In genomic region chr6:135291288-135292116, GRCh38 we compare ENCODE assay signal across 18 cellular contexts.
DNase-seq lines count a peak whose midpoint lies in the region; ATAC-seq and TF ChIP-seq lines count a peak whose summit lies in the region.
"Had no signal": no experiment of that assay in that cellular context is flagged by ENCODE, and none has a peak within 500 bp of the region (broad histone marks: within the 10 kb centered on the region; RNA-seq: fewer than 3 reads in every experiment).

No MANE protein-coding gene starts in this region.

- no peaks in the 10 kb centered on the region for H3K9me2 ChIP-seq in Loucy (replicated peaks; ENCODE audit: low read depth, low read length)

- H3K79me2 ChIP-seq in Loucy (ENCODE audit: insufficient read depth, low read length): no peaks in the 10 kb centered on the region
- H3K79me2 ChIP-seq: hepatocyte had no signal

- H3K27me3 ChIP-seq in Loucy (ENCODE audit: insufficient read depth, low read length, poor library complexity, severe bottlenecking): peaks cover 5% of the 10 kb centered on the region
- H3K27me3 ChIP-seq: hepatocyte, SJSA1, spleen had no signal

- H3K36me3 ChIP-seq in Loucy (ENCODE audit: insufficient read depth, low read length) (no peaks in the 10 kb centered on the region), mucosa of descending colon (ENCODE audit: low read depth) (no peaks in the 10 kb centered on the region)
- H3K36me3 ChIP-seq: lower lobe of right lung had no signal

- H3K4me3 ChIP-seq in Loucy (ENCODE audit: low read length, poor library complexity, severe bottlenecking) (no peak overlapping the region), mucosa of descending colon (no peak overlapping the region)
- H3K4me3 ChIP-seq: hepatocyte, lower lobe of right lung, SJSA1, spleen had no signal

- no peak overlapping the region for H3K4me2 ChIP-seq in Loucy (ENCODE audit: low read depth, low read length, poor library complexity, severe bottlenecking)
- H3K4me2 ChIP-seq: hepatocyte had no signal

- H3K36me3 Mint-ChIP-seq in type B pancreatic cell: peaks cover 26% of the 10 kb centered on the region

- peak; percentile 42 for ATAC-seq in mucosa of descending colon
- ATAC-seq: lower lobe of right lung had no signal

- H3K4me1 Mint-ChIP-seq in type B pancreatic cell (ENCODE audit: unreplicated experiment): no peaks in the 10 kb centered on the region

- H4K20me1 ChIP-seq in Loucy (ENCODE audit: insufficient read depth, low read length, poor library complexity, severe bottlenecking): no peaks in the 10 kb centered on the region

- H3K9me3 Mint-ChIP-seq in type B pancreatic cell: no peaks in the 10 kb centered on the region

- TF ChIP-seq CTCF in Loucy (conservative IDR thresholded peaks at IDR 0.05; ENCODE audit: low read length): no peak
- no peak for TF ChIP-seq CTCF in mucosa of descending colon (IDR thresholded peaks at IDR 0.05)
- TF ChIP-seq CTCF in type B pancreatic cell (conservative IDR thresholded peaks at IDR 0.05): no peak

- no peaks in the 10 kb centered on the region for H3K27me3 Mint-ChIP-seq in type B pancreatic cell
- H3K27me3 Mint-ChIP-seq: activated B cell treated with CpG ODN at 0.5 μM for 24 hours had no signal

- DNase-seq in NCI-H2171 treated with DMSO at 0.1 percent for 48 hours (lab: John Stamatoyannopoulos, UW) (peak; percentile 15), NCI-H2171 (lab: John Stamatoyannopoulos, UW) (no peak), astrocyte of the hippocampus (ENCODE audit: low read depth, low spot score) (peak; percentile 64), mucosa of descending colon (no peak), type B pancreatic cell (ENCODE audit: extremely low spot score, unreplicated experiment) (no peak), superior temporal gyrus (ENCODE audit: extremely low spot score) (no peak), hippocampal formation (lab: John Stamatoyannopoulos, UW) (no peak)
- DNase-seq: activated B cell treated with CpG ODN at 0.5 μM for 24 hours, activated T-cell treated with anti-CD3 and anti-CD28 coated beads for 4 hours, anterior cingulate cortex, lower lobe of right lung, MM.1S, NCI-H510A treated with DMSO at 0.1 percent for 48 hours, spleen, trophoblast cell had no signal

- H3K4me1 ChIP-seq in Loucy (ENCODE audit: insufficient read depth, low read length, poor library complexity, severe bottlenecking) (peaks cover 30% of the 10 kb centered on the region), mucosa of descending colon (ENCODE audit: low read depth) (no peaks in the 10 kb centered on the region)
- H3K4me1 ChIP-seq: lower lobe of right lung, spleen had no signal

- no peaks in the 10 kb centered on the region; the same call in 1 of the 2 replicates for H3F3A ChIP-seq in Loucy (ENCODE audit: low read depth)

- no peak overlapping the region for H3K27ac Mint-ChIP-seq in type B pancreatic cell
- H3K27ac Mint-ChIP-seq: activated B cell treated with CpG ODN at 0.5 μM for 24 hours had no signal

- peaks cover 6% of the 10 kb centered on the region for H3K9me3 ChIP-seq in Loucy (ENCODE audit: insufficient read depth, low read depth, low read length)
- no peaks in the 10 kb centered on the region for H3K9me3 ChIP-seq in mucosa of descending colon
- H3K9me3 ChIP-seq: lower lobe of right lung, SJSA1 had no signal

- H3K9ac ChIP-seq in Loucy (ENCODE audit: low read depth, low read length, poor library complexity, severe bottlenecking): peak overlapping the region; percentile 20

- intact Hi-C loops in mucosa of descending colon (cut with DNase I, micrococcal nuclease): no loop called here

- H2AFZ ChIP-seq in Loucy (ENCODE audit: low read length): peak overlapping the region; percentile 55
- H2AFZ ChIP-seq: hepatocyte had no signal

- H3K4me3 Mint-ChIP-seq in type B pancreatic cell: no peak overlapping the region
- H3K4me3 Mint-ChIP-seq: activated B cell treated with CpG ODN at 0.5 μM for 24 hours had no signal

Comparison
In these comparisons a context has a peak if more than half of its experiments do, and no peak if none do; other contexts are left out.
1. DNase-seq: peak in NCI-H2171 treated with DMSO at 0.1 percent for 48 hours (single experiment) and astrocyte of the hippocampus (single experiment); none in NCI-H2171 (single experiment), mucosa of descending colon (0 of 3), type B pancreatic cell (single experiment), superior temporal gyrus (single experiment) and hippocampal formation (0 of 2).